8 cellular contexts compared by ENCODE assay signal in the genomic region with DNA sequence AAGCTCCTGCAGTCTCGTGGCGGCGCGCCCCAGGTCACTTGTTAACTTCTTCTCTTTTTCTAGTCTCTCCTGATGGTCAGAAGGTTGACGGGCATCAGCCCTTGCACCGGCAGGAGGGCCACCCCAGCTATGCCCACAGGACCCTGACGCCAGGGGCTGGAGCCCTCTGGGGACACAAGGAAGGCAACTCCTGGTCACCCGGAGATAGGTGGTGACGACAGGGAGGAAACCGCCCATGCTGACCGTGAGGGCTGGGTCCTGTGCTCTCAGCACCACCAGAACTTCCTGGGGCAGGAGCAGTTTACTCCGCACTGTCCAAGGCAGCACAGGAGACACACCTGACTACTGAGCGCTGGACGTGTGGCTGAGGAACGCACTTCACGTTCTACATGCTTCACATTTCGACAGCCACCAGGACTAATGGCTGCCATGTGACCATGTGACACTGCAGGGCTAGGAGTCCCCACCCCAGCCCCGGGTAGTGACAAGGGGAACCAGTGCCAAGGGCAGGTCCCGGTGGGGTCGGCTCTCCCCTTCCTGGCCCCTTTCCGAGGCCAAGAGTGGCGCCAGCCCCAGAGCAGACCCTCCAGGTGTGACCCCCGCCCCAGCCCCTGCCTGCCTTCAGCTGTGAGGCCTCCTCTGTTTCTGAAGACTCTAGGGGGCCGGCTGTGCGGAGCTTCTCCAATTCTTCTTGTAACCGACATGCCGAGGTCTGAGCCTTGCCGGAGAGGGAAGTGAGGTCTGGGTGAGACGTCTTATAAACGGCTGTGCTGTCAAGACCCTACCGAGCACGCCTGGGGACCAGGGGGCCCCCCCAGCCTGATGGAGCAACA. TPM values are rescaled to one million over a fixed set of nuclear protein-coding genes. Genes with fewer than 3 reads are reported as not detected.
DNase-seq lines count a peak whose midpoint lies in the region; TF ChIP-seq lines count a peak whose summit lies in the region.

No MANE protein-coding gene starts in this region.

- DNase-seq in D341Med (ENCODE audit: low spot score) (peak; percentile 27), SIG-M5 (lab: John Stamatoyannopoulos, UW) (peak; percentile 30), right atrium auricular region (ENCODE audit: low spot score) (peak; percentile 60), dermis blood vessel endothelial cell (no peak), NCI-H2171 (lab: John Stamatoyannopoulos, UW) (no peak), hippocampal formation (lab: John Stamatoyannopoulos, UW) (no peak), EL (no peak)

- H3K9ac ChIP-seq in rectal smooth muscle tissue (ENCODE audit: low read length) = no peak overlapping the region

- TF ChIP-seq CTCF in right atrium auricular region (IDR thresholded peaks at IDR 0.05) = no peak

- H3K4me1 ChIP-seq in right atrium auricular region (peaks cover 0 to 60% of the 10 kb centered on the region in 2 donors), rectal smooth muscle tissue (ENCODE audit: control insufficient read depth, insufficient read depth, low read length) (peaks cover 36% of the 10 kb centered on the region)

- H3K4me3 ChIP-seq in right atrium auricular region = no peak overlapping the region
- H3K4me3 ChIP-seq in rectal smooth muscle tissue (ENCODE audit: low read length) = no peak overlapping the region

- H3K36me3 ChIP-seq in right atrium auricular region (peaks cover 66% of the 10 kb centered on the region), rectal smooth muscle tissue (ENCODE audit: control insufficient read depth, insufficient read depth, low read length) (peaks cover 18% of the 10 kb centered on the region)

- H3K27me3 ChIP-seq in right atrium auricular region (no peaks in the 10 kb centered on the region), rectal smooth muscle tissue (ENCODE audit: control insufficient read depth, insufficient read depth, low read length) (no peaks in the 10 kb centered on the region)

- no peaks in the 10 kb centered on the region for H3K9me3 ChIP-seq in right atrium auricular region

- H3K27ac ChIP-seq in right atrium auricular region (peak overlapping the region; percentile 67 to 70), rectal smooth muscle tissue (ENCODE audit: low read depth, low read length) (peak overlapping the region; percentile 85)

RNA-seq across cellular contexts. Expression of a gene that starts 45.2 kb away (rescaled TPM):
- 100 to 1,000 TPM; 585 to 760 TPM for total RNA-seq in right atrium auricular region
- total RNA-seq in dermis blood vessel endothelial cell = 157 and 236 TPM in 2 replicates

Comparison
In these comparisons a context has a peak if more than half of its experiments do, and no peak if none do; other contexts are left out.
1. DNase-seq: peak in D341Med (single experiment), SIG-M5 (single experiment) and right atrium auricular region (single experiment); none in dermis blood vessel endothelial cell (single experiment), NCI-H2171 (single experiment), hippocampal formation (0 of 2) and EL (single experiment).